In genomic region chr1:18711003-18711402, GRCh38 we compare ENCODE assay signal across 22 cellular contexts.
A peak's percentile ranks its signal among the peaks of the same experiment; 100 is the strongest.
DNase-seq lines count a peak whose midpoint lies in the region; ATAC-seq, FAIRE-seq and TF ChIP-seq lines count a peak whose summit lies in the region.
"Had no signal": no experiment of that assay in that cellular context is flagged by ENCODE, and none has a peak within 500 bp of the region (broad histone marks: within the 10 kb centered on the region; RNA-seq: fewer than 3 reads in every experiment).

No MANE protein-coding gene starts in this region.

- H3K4me2 ChIP-seq in A549 (no peak overlapping the region), neuronal stem cell (ENCODE audit: insufficient read depth, low read length, poor library complexity, severe bottlenecking) (no peak overlapping the region)
- H3K4me2 ChIP-seq: BLaER1 treated with 17β-estradiol and CSF1 and Interleukin-3, amounts not matched to agents 10 nM and 100 nM had no signal

- H3K4me1 ChIP-seq in A549 (no peaks in the 10 kb centered on the region), HEK293 (ENCODE audit: control insufficient read depth, insufficient read depth, low read length) (no peaks in the 10 kb centered on the region), neuronal stem cell (ENCODE audit: control insufficient read depth in 2 of 2, insufficient read depth in 1 of 2, low read depth in 1 of 2, low read length in 2 of 2) (peaks cover 0 to 2% of the 10 kb centered on the region in 2 donors)
- H3K4me1 ChIP-seq: Caco-2 had no signal

- no peaks in the 10 kb centered on the region for H3K4me1 Mint-ChIP-seq in activated naive CD8-positive, alpha-beta T cell treated with anti-CD3 and anti-CD28 coated beads, Interleukin-2, amount 50 U/mL, for 24 hours
- no peaks in the 10 kb centered on the region for H3K4me1 Mint-ChIP-seq in activated T-helper 2 cell treated with anti-CD3 and anti-CD28 coated beads, Interferon-gamma antibody, Interleukin-2, Interleukin-4, amounts not matched to agents 10 μg/mL and 5 μg/mL and 100 μg/mL, durations not matched to agents 14 hours and 24 hours and 36 hours (ENCODE audit: low read depth)

- POLR2A ChIA-PET in A549 (lab: Yijun Ruan, JAX) = no interaction called here
- POLR2A ChIA-PET in HEK293 (lab: Yijun Ruan, JAX) = no interaction called here

- H3K27ac Mint-ChIP-seq in activated naive CD8-positive, alpha-beta T cell treated with anti-CD3 and anti-CD28 coated beads, Interleukin-2, amount 50 U/mL, for 24 hours = no peak overlapping the region
- no peak overlapping the region for H3K27ac Mint-ChIP-seq in activated T-helper 2 cell treated with anti-CD3 and anti-CD28 coated beads, Interferon-gamma antibody, Interleukin-2, Interleukin-4, amounts not matched to agents 10 μg/mL and 5 μg/mL and 100 μg/mL, durations not matched to agents 14 hours and 24 hours and 36 hours
- H3K27ac Mint-ChIP-seq: B cell; CD4-positive, alpha-beta T cell; CD8-positive, alpha-beta T cell had no signal

- CTCF ChIA-PET in A549 (lab: Yijun Ruan, JAX) (interaction anchor here (1.5 to 1.6 kb wide), 2 partner anchors 12 to 114 kb away, joined by 4 to 7 read pairs; no protein-coding TSS in a partner anchor), HEK293 (lab: Yijun Ruan, JAX) (interaction anchor here (0.6 kb wide), 1 partner anchor 14 kb away, joined by 3 read pairs; no protein-coding TSS in a partner anchor)

- H2BK15ac ChIP-seq in neuronal stem cell (ENCODE audit: low read length) = peak overlapping the region; percentile 50

- no peak overlapping the region for H3K18ac ChIP-seq in neuronal stem cell (ENCODE audit: low read length)

- DNase-seq in A549 (ENCODE audit: low read depth in 1 of 2, low spot score in 1 of 2) (no peak), neuronal stem cell (ENCODE audit: low spot score) (no peak), activated gamma-delta T cell (lab: John Stamatoyannopoulos, UW) (no peak)
- no peak for DNase-seq in activated naive CD8-positive, alpha-beta T cell treated with anti-CD3 and anti-CD28 coated beads, Interleukin-2, amount 50 U/mL, for 24 hours
- DNase-seq in activated T-helper 2 cell treated with anti-CD3 and anti-CD28 coated beads, Interferon-gamma antibody, Interleukin-2, Interleukin-4, amounts not matched to agents 10 μg/mL and 5 μg/mL and 100 μg/mL, durations not matched to agents 14 hours and 24 hours and 36 hours (ENCODE audit: low spot score) = no peak
- DNase-seq: 8988T; AML-193; Caco-2; Calu3; CD4-positive, alpha-beta T cell; CD8-positive, alpha-beta T cell; DMS79 treated with DMSO at 0.1 percent for 48 hours; GF-D8 had no signal

- H3K9me3 Mint-ChIP-seq in activated naive CD8-positive, alpha-beta T cell treated with anti-CD3 and anti-CD28 coated beads, Interleukin-2, amount 50 U/mL, for 24 hours = no peaks in the 10 kb centered on the region
- no peaks in the 10 kb centered on the region for H3K9me3 Mint-ChIP-seq in activated T-helper 2 cell treated with anti-CD3 and anti-CD28 coated beads, Interferon-gamma antibody, Interleukin-2, Interleukin-4, amounts not matched to agents 10 μg/mL and 5 μg/mL and 100 μg/mL, durations not matched to agents 14 hours and 24 hours and 36 hours
- H3K9me3 Mint-ChIP-seq: CD4-positive, alpha-beta T cell; CD8-positive, alpha-beta T cell had no signal

- no peaks in the 10 kb centered on the region for H3K36me3 ChIP-seq in HEK293 (ENCODE audit: control insufficient read depth in 2 of 2, insufficient read depth in 1 of 2, low read length in 2 of 2)
- H3K36me3 ChIP-seq in neuronal stem cell (replicated peaks in 1 of 2; ENCODE audit: control insufficient read depth in 2 of 2, insufficient read depth in 2 of 2, low read length in 2 of 2) = no peaks in the 10 kb centered on the region
- H3K36me3 ChIP-seq: BLaER1 treated with 17β-estradiol and CSF1 and Interleukin-3, amounts not matched to agents 10 nM and 100 nM had no signal

- no peaks in the 10 kb centered on the region for H3K36me3 Mint-ChIP-seq in activated naive CD8-positive, alpha-beta T cell treated with anti-CD3 and anti-CD28 coated beads, Interleukin-2, amount 50 U/mL, for 24 hours (ENCODE audit: low read depth)
- no peaks in the 10 kb centered on the region for H3K36me3 Mint-ChIP-seq in activated T-helper 2 cell treated with anti-CD3 and anti-CD28 coated beads, Interferon-gamma antibody, Interleukin-2, Interleukin-4, amounts not matched to agents 10 μg/mL and 5 μg/mL and 100 μg/mL, durations not matched to agents 14 hours and 24 hours and 36 hours (ENCODE audit: low read depth)
- H3K36me3 Mint-ChIP-seq: CD8-positive, alpha-beta T cell had no signal

- no peak for TF ChIP-seq POLR2A in A549 (IDR thresholded peaks at IDR 0.05; ENCODE audit: low read length)

- no peaks in the 10 kb centered on the region for H3K79me1 ChIP-seq in neuronal stem cell (ENCODE audit: low read depth, low read length)

- H2AFZ ChIP-seq in neuronal stem cell (ENCODE audit: low read length) = no peak overlapping the region

- H3K9ac ChIP-seq in neuronal stem cell (ENCODE audit: low read depth, low read length, poor library complexity) = peak overlapping the region; percentile 24
- H3K9ac ChIP-seq: BLaER1 treated with 17β-estradiol and CSF1 and Interleukin-3, amounts not matched to agents 10 nM and 100 nM had no signal

- H3K27ac ChIP-seq in A549 (no peak overlapping the region), HEK293 (ENCODE audit: extremely low read depth, low read depth, low read length) (no peak overlapping the region), neuronal stem cell (replicated peaks; ENCODE audit: low read length) (no peak overlapping the region)
- H3K27ac ChIP-seq: BLaER1 treated with 17β-estradiol and CSF1 and Interleukin-3, amounts not matched to agents 10 nM and 100 nM; C4-2B had no signal

- H3K4me3 ChIP-seq in A549 = no peak overlapping the region
- no peak overlapping the region for H3K4me3 ChIP-seq in HEK293 (ENCODE audit: low read depth, low read length)
- H3K4me3 ChIP-seq in neuronal stem cell (ENCODE audit: low read length in 2 of 2) = no peak overlapping the region
- H3K4me3 ChIP-seq: BLaER1 treated with 17β-estradiol and CSF1 and Interleukin-3, amounts not matched to agents 10 nM and 100 nM had no signal

- peak overlapping the region; percentile 5 for H3K23ac ChIP-seq in neuronal stem cell (ENCODE audit: low read depth, low read length, poor library complexity)

- ATAC-seq in A549 = no peak
- no peak for ATAC-seq in activated naive CD8-positive, alpha-beta T cell treated with anti-CD3 and anti-CD28 coated beads, Interleukin-2, amount 50 U/mL, for 24 hours
- ATAC-seq: CD8-positive, alpha-beta T cell had no signal

- intact Hi-C loops in activated T-helper 2 cell treated with anti-CD3 and anti-CD28 coated beads, Interferon-gamma antibody, Interleukin-2, Interleukin-4, amounts not matched to agents 10 μg/mL and 5 μg/mL and 100 μg/mL, durations not matched to agents 14 hours and 24 hours and 36 hours (cut with micrococcal nuclease) = no loop called here

- WGBS in A549 (ENCODE audit: missing lambda C conversion rate) = 47% methylated on average over 7 of the region's 8 CpGs
- WGBS in neuronal stem cell (ENCODE audit: extremely low coverage in 2 of 2, insufficient read length in 2 of 2, insufficient replicate concordance in 1 of 2), 2 donors = no CpG with 5 or more reads among the region's 8 CpGs

- no peak overlapping the region for H3K4me3 Mint-ChIP-seq in activated naive CD8-positive, alpha-beta T cell treated with anti-CD3 and anti-CD28 coated beads, Interleukin-2, amount 50 U/mL, for 24 hours
- H3K4me3 Mint-ChIP-seq in activated T-helper 2 cell treated with anti-CD3 and anti-CD28 coated beads, Interferon-gamma antibody, Interleukin-2, Interleukin-4, amounts not matched to agents 10 μg/mL and 5 μg/mL and 100 μg/mL, durations not matched to agents 14 hours and 24 hours and 36 hours (ENCODE audit: low read depth) = no peak overlapping the region
- H3K4me3 Mint-ChIP-seq: B cell; CD4-positive, alpha-beta T cell; CD8-positive, alpha-beta T cell had no signal

- H2AK5ac ChIP-seq in neuronal stem cell (ENCODE audit: low read depth, low read length) = no peak overlapping the region

- H2BK5ac ChIP-seq in neuronal stem cell (ENCODE audit: low read length) = no peak overlapping the region

- H3K27me3 Mint-ChIP-seq in activated naive CD8-positive, alpha-beta T cell treated with anti-CD3 and anti-CD28 coated beads, Interleukin-2, amount 50 U/mL, for 24 hours = peaks cover 42% of the 10 kb centered on the region
- peaks cover 23% of the 10 kb centered on the region for H3K27me3 Mint-ChIP-seq in activated T-helper 2 cell treated with anti-CD3 and anti-CD28 coated beads, Interferon-gamma antibody, Interleukin-2, Interleukin-4, amounts not matched to agents 10 μg/mL and 5 μg/mL and 100 μg/mL, durations not matched to agents 14 hours and 24 hours and 36 hours (ENCODE audit: low read depth)

- no peak overlapping the region for H3K4ac ChIP-seq in neuronal stem cell (ENCODE audit: low read length)

- no peak overlapping the region for H2BK120ac ChIP-seq in neuronal stem cell (ENCODE audit: low read depth, low read length)

- H3K9me3 ChIP-seq in A549 = no peaks in the 10 kb centered on the region
- H3K9me3 ChIP-seq in HEK293 (ENCODE audit: control insufficient read depth, insufficient read depth, low read depth, low read length) = no peaks in the 10 kb centered on the region
- no peaks in the 10 kb centered on the region for H3K9me3 ChIP-seq in neuronal stem cell (replicated peaks in 1 of 2; ENCODE audit: control insufficient read depth in 2 of 2, insufficient read depth in 1 of 2, low read depth in 1 of 2, low read length in 2 of 2)
- H3K9me3 ChIP-seq: BLaER1 treated with 17β-estradiol and CSF1 and Interleukin-3, amounts not matched to agents 10 nM and 100 nM; Caco-2 had no signal

- no peak for FAIRE-seq in A549 (lab: Jason Lieb, UNC)
- FAIRE-seq: A204.1, D721Med, G401.6, GM12891, GM19239 had no signal

- H2BK12ac ChIP-seq in neuronal stem cell (ENCODE audit: low read length) = no peak overlapping the region

- TF ChIP-seq EP300 in A549 (IDR thresholded peaks at IDR 0.05) = no peak

- H4K8ac ChIP-seq in neuronal stem cell (ENCODE audit: low read depth, low read length) = no peak overlapping the region

- peaks cover 0 to 27% (median 7%) of the 10 kb centered on the region in 3 experiments for H3K27me3 ChIP-seq in neuronal stem cell (ENCODE audit: control insufficient read depth in 3 of 3, insufficient read depth in 3 of 3, low read depth in 1 of 3, low read length in 3 of 3)

- no peak for TF ChIP-seq CTCF in A549 (IDR thresholded peaks at IDR 0.05)
- no peak for TF ChIP-seq CTCF in HEK293 (tag by site-specific recombination; IDR thresholded peaks at IDR 0.05)

- H4K91ac ChIP-seq in neuronal stem cell (ENCODE audit: low read depth, low read length, poor library complexity) = no peak overlapping the region

- no peak for TF ChIP-seq RAD21 in A549 (conservative IDR thresholded peaks at IDR 0.05 in 1 of 2, IDR thresholded peaks at IDR 0.05 in 1 of 2)

- no peak overlapping the region for H3K14ac ChIP-seq in neuronal stem cell (ENCODE audit: low read length)

TF ChIP-seq in HEK293, 187 proteins besides CTCF, POLR2A, EP300 and RAD21:
- no peak for TF ChIP-seq ZNF174 (tag by site-specific recombination; IDR thresholded peaks at IDR 0.05)
- peak; percentile 65 for TF ChIP-seq ZNF768 (tag by site-specific recombination; IDR thresholded peaks at IDR 0.05)
TF ChIP-seq in HEK293: peak in this region for 1.
